1 cellular context compared by ENCODE assay signal in genomic region chr15:64842099-64842940, GRCh38.
TF ChIP-seq lines count a peak whose summit lies in the region.

No MANE protein-coding gene starts in this region.

TF ChIP-seq in HEK293, 187 proteins besides CTCF, POLR2A, EP300 and RAD21 (continued from another document and continues in another):
- TF ChIP-seq REST (tag by site-specific recombination; IDR thresholded peaks at IDR 0.05) (no peak), ZNF624 (tag by site-specific recombination; IDR thresholded peaks at IDR 0.05) (no peak), ZNF580 (tag by site-specific recombination; IDR thresholded peaks at IDR 0.05) (0 out of 2 replicates have a peak, but pooled peaks have one; percentile 27), ZNF501 (tag by site-specific recombination; IDR thresholded peaks at IDR 0.05) (0 out of 2 replicates have a peak, but pooled peaks have one; percentile 48), ZSCAN23 (tag by site-specific recombination; IDR thresholded peaks at IDR 0.05) (no peak), ZFP41 (tag by site-specific recombination; IDR thresholded peaks at IDR 0.05; ENCODE audit: borderline replicate concordance) (no peak), ZNF423 (tag by site-specific recombination; IDR thresholded peaks at IDR 0.05) (no peak), ZBTB20 (tag by site-specific recombination; IDR thresholded peaks at IDR 0.05) (no peak; the same call in 1 of the 2 replicates), ZNF26 (tag by site-specific recombination; IDR thresholded peaks at IDR 0.05) (no peak), ZNF10 (tag by site-specific recombination; IDR thresholded peaks at IDR 0.05) (no peak), ZNF398 (tag by site-specific recombination; IDR thresholded peaks at IDR 0.05) (peak; percentile 32; the same call in 1 of the 2 replicates), ZNF112 (tag by site-specific recombination; IDR thresholded peaks at IDR 0.05) (no peak), KLF7 (tag by site-specific recombination; IDR thresholded peaks at IDR 0.05; ENCODE audit: borderline replicate concordance) (no peak), ZNF664 (tag by site-specific recombination; IDR thresholded peaks at IDR 0.05) (no peak), ZNF621 (tag by site-specific recombination; IDR thresholded peaks at IDR 0.05) (no peak), ZNF514 (tag by site-specific recombination; IDR thresholded peaks at IDR 0.05) (no peak), ZBTB49 (tag by site-specific recombination; IDR thresholded peaks at IDR 0.05; ENCODE audit: low read depth) (no peak), ZNF530 (tag by site-specific recombination; IDR thresholded peaks at IDR 0.05; ENCODE audit: low read depth) (no peak), ZNF785 (tag by site-specific recombination; IDR thresholded peaks at IDR 0.05) (no peak), ZNF18 (tag by site-specific recombination; IDR thresholded peaks at IDR 0.05) (no peak), GLI2 (tag by site-specific recombination; IDR thresholded peaks at IDR 0.05; ENCODE audit: borderline replicate concordance, low read depth) (no peak), TRIM28 (IDR thresholded peaks at IDR 0.05; ENCODE audit: borderline replicate concordance, low read length) (no peak), ZNF654 (tag by site-specific recombination; IDR thresholded peaks at IDR 0.05; ENCODE audit: low read depth) (no peak), SP2 (tag by site-specific recombination; IDR thresholded peaks at IDR 0.05) (peak; percentile 56), GLIS2 (tag by site-specific recombination; IDR thresholded peaks at IDR 0.05) (no peak), ATF2 (tag by site-specific recombination; IDR thresholded peaks at IDR 0.05; ENCODE audit: low read depth) (no peak), ZNF449 (tag by site-specific recombination; IDR thresholded peaks at IDR 0.05) (no peak), ZNF280C (tag by site-specific recombination; IDR thresholded peaks at IDR 0.05) (no peak), ZNF391 (tag by site-specific recombination; IDR thresholded peaks at IDR 0.05; ENCODE audit: borderline replicate concordance, low read depth) (0 out of 2 replicates have a peak, but pooled peaks have one; percentile 49), ZIC2 (tag by site-specific recombination; IDR thresholded peaks at IDR 0.05) (no peak), ZNF76 (tag by site-specific recombination; IDR thresholded peaks at IDR 0.05; ENCODE audit: borderline replicate concordance, low read depth) (no peak), ZNF433 (tag by site-specific recombination; IDR thresholded peaks at IDR 0.05; ENCODE audit: low read depth) (no peak), SCRT1 (tag by site-specific recombination; IDR thresholded peaks at IDR 0.05; ENCODE audit: borderline replicate concordance) (no peak), EGR2 (tag by site-specific recombination; IDR thresholded peaks at IDR 0.05; ENCODE audit: low read depth) (no peak), PBX3 (CRISPR knock-in tag; IDR thresholded peaks at IDR 0.05) (no peak), MZF1 (tag by site-specific recombination; IDR thresholded peaks at IDR 0.05; ENCODE audit: borderline replicate concordance) (no peak), ZNF274 (IDR thresholded peaks at IDR 0.05; ENCODE audit: low read length) (no peak), ZNF274 (tag by site-specific recombination; IDR thresholded peaks at IDR 0.05; ENCODE audit: borderline replicate concordance) (no peak), ZNF311 (tag by site-specific recombination; IDR thresholded peaks at IDR 0.05; ENCODE audit: borderline replicate concordance) (no peak), ZNF341 (tag by site-specific recombination; IDR thresholded peaks at IDR 0.05; ENCODE audit: low read depth) (no peak), KLF1 (tag by site-specific recombination; IDR thresholded peaks at IDR 0.05) (no peak), ZSCAN30 (tag by site-specific recombination; IDR thresholded peaks at IDR 0.05) (peak; percentile 54; the same call in 1 of the 2 replicates), ZFP69B (tag by site-specific recombination; IDR thresholded peaks at IDR 0.05) (peak; percentile 30; the same call in 1 of the 2 replicates)
